Comparison of ENCODE assay signal across 24 cellular contexts in the genomic region with DNA sequence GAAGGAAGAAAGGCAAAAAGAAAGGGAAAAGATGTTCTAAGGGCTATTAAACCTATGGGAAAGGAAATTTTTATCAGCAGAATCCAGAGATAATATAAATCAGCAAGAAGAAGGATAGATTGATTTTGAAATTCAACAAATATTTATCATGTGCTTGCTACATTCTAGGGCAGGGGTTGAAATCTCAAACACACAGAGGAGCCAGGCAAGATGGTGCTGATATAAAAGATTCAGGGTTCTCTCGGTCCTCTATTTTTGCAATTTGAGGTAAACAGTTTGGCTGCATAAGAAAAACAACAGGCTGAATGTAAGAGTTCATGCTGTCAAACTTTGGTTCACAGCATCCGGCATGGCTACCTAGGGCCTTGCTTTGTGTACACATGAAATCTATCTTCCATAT.
DNase-seq lines count a peak whose midpoint lies in the region; ATAC-seq and TF ChIP-seq lines count a peak whose summit lies in the region.
"Had no signal": no experiment of that assay in that cellular context is flagged by ENCODE, and none has a peak within 500 bp of the region (broad histone marks: within the 10 kb centered on the region; RNA-seq: fewer than 3 reads in every experiment).

No MANE protein-coding gene starts in this region.

- H3K27ac Mint-ChIP-seq in chondrocyte (ENCODE audit: unreplicated experiment): no peak overlapping the region
- H3K27ac Mint-ChIP-seq: CD14-positive monocyte; CD4-positive, alpha-beta memory T cell; CD8-positive, alpha-beta memory T cell had no signal

- no peaks in the 10 kb centered on the region for H3K27me3 Mint-ChIP-seq in chondrocyte (ENCODE audit: low read depth)
- H3K27me3 Mint-ChIP-seq: CD4-positive, alpha-beta memory T cell; CD4-positive, CD25-positive, alpha-beta regulatory T cell; CD8-positive, alpha-beta memory T cell had no signal

- ATAC-seq in left lobe of liver: peak; percentile 56
- ATAC-seq: GM12878 had no signal

- peak in 1 of 2 donors; percentile 19 for TF ChIP-seq RAD21 in liver (IDR thresholded peaks at IDR 0.05)

- in situ Hi-C loops in GM13976 (cut with MboI; ENCODE audit: low sequenced_read_pairs, unreplicated experiment): no loop called here

- no peak for DNase-seq in left lobe of liver (ENCODE audit: low spot score)
- no peak for DNase-seq in GM13976 (ENCODE audit: low spot score)
- no peak for DNase-seq in chondrocyte (ENCODE audit: low spot score)
- DNase-seq in MV-4-11 (lab: John Stamatoyannopoulos, UW): no peak
- DNase-seq: 8988T; ACHN; BE2C; C1 segment of cervical spinal cord; CD4-positive, alpha-beta memory T cell; CD4-positive, CD25-positive, alpha-beta regulatory T cell; CD8-positive, alpha-beta memory T cell; COR-L47; DMS 273 treated with DMSO at 0.1 percent for 48 hours; DMS153; DMS53; DMS79; DND-41; EL; GDM1 had no signal

- H3K36me3 Mint-ChIP-seq in chondrocyte (ENCODE audit: low read depth): no peaks in the 10 kb centered on the region
- H3K36me3 Mint-ChIP-seq: CD14-positive monocyte; CD4-positive, alpha-beta memory T cell; CD4-positive, CD25-positive, alpha-beta regulatory T cell; CD8-positive, alpha-beta memory T cell had no signal

- TF ChIP-seq CTCF in liver (IDR thresholded peaks at IDR 0.05; ENCODE audit: low read depth, low read length, missing input control) (no peak), GM13976 (IDR thresholded peaks at IDR 0.05; ENCODE audit: borderline replicate concordance, control extremely low read depth, extremely low read depth, insufficient read depth, missing control alignments) (no peak), chondrocyte (IDR thresholded peaks at IDR 0.05) (no peak)

- H3K4me1 ChIP-seq in liver (ENCODE audit: control insufficient read depth in 4 of 4, insufficient read depth in 4 of 4, low read length in 3 of 4) (peaks cover 2 to 28% (median 22%) of the 10 kb centered on the region in 4 donors), subcutaneous abdominal adipose tissue (ENCODE audit: control insufficient read depth in 5 of 5, insufficient read depth in 5 of 5, low read length in 5 of 5) (peaks cover 0 to 43% (median 26%) of the 10 kb centered on the region in 5 donors)
- H3K4me1 ChIP-seq: BE2C had no signal

- H3K4me3 ChIP-seq in liver (ENCODE audit: low read depth in 1 of 3, low read length in 3 of 3) (no peak overlapping the region), subcutaneous abdominal adipose tissue (ENCODE audit: low read depth in 1 of 5, low read length in 5 of 5) (no peak overlapping the region)
- H3K4me3 ChIP-seq: BLaER1, GM12878 had no signal

- H3K9me3 ChIP-seq in liver (ENCODE audit: control insufficient read depth in 4 of 4, low read length in 3 of 4) (no peaks in the 10 kb centered on the region), subcutaneous abdominal adipose tissue (ENCODE audit: control insufficient read depth in 5 of 5, low read length in 5 of 5) (peaks cover 0 to 5% (median 3%) of the 10 kb centered on the region in 5 donors)
- H3K9me3 ChIP-seq: BE2C had no signal

- H3K27ac ChIP-seq in liver (ENCODE audit: low read depth in 1 of 2, low read length in 2 of 2) (no peak overlapping the region), subcutaneous abdominal adipose tissue (ENCODE audit: low read depth, low read length) (peak overlapping the region; percentile 44)
- H3K27ac ChIP-seq: BLaER1 had no signal

- WGBS in liver: 36% methylated on average over 2 of the region's 2 CpGs

- H3K9ac ChIP-seq in liver (ENCODE audit: low read depth in 1 of 2, low read length in 2 of 2): no peak overlapping the region
- no peak overlapping the region for H3K9ac ChIP-seq in subcutaneous abdominal adipose tissue (ENCODE audit: low read length in 5 of 5)
- H3K9ac ChIP-seq: BLaER1 had no signal

- H3K36me3 ChIP-seq in liver (ENCODE audit: control insufficient read depth in 4 of 4, insufficient read depth in 3 of 4, low read depth in 1 of 4, low read length in 3 of 4) (no peaks in the 10 kb centered on the region), subcutaneous abdominal adipose tissue (ENCODE audit: control insufficient read depth in 5 of 5, insufficient read depth in 5 of 5, low read length in 5 of 5) (no peaks in the 10 kb centered on the region)
- H3K36me3 ChIP-seq: BE2C, BLaER1 had no signal

- H3K4me3 Mint-ChIP-seq in chondrocyte (ENCODE audit: unreplicated experiment): no peak overlapping the region
- H3K4me3 Mint-ChIP-seq: CD4-positive, alpha-beta memory T cell; CD4-positive, CD25-positive, alpha-beta regulatory T cell; CD8-positive, alpha-beta memory T cell had no signal

- H3K4me1 Mint-ChIP-seq in chondrocyte (ENCODE audit: low read depth): peaks cover 9% of the 10 kb centered on the region
- H3K4me1 Mint-ChIP-seq: CD14-positive monocyte; CD4-positive, alpha-beta memory T cell; CD4-positive, CD25-positive, alpha-beta regulatory T cell; CD8-positive, alpha-beta memory T cell had no signal

- H3K9me3 Mint-ChIP-seq in chondrocyte (ENCODE audit: low read depth): peaks cover 3% of the 10 kb centered on the region

- H3K27me3 ChIP-seq in liver (ENCODE audit: control insufficient read depth in 4 of 4, insufficient read depth in 4 of 4, low read length in 3 of 4) (no peaks in the 10 kb centered on the region), subcutaneous abdominal adipose tissue (ENCODE audit: control insufficient read depth in 5 of 5, insufficient read depth in 4 of 5, low read length in 5 of 5) (no peaks in the 10 kb centered on the region)
- H3K27me3 ChIP-seq: BE2C, BLaER1 had no signal

TF ChIP-seq in liver, 16 proteins besides CTCF, POLR2A, EP300 and RAD21:
- TF ChIP-seq HNF4G (IDR thresholded peaks at IDR 0.05) (no peak), FOXA1 (IDR thresholded peaks at IDR 0.05) (no peak), HNF4A (conservative IDR thresholded peaks at IDR 0.05) (peak; percentile 23 to 64), YY1 (IDR thresholded peaks at IDR 0.05) (peak; percentile 90), FOXA2 (IDR thresholded peaks at IDR 0.05) (no peak), NR2F2 (IDR thresholded peaks at IDR 0.05) (no peak), JUND (IDR thresholded peaks at IDR 0.05) (peak in 1 of 2 donors; percentile 18), EGR1 (IDR thresholded peaks at IDR 0.05; ENCODE audit: low read depth in 2 of 2) (no peak), SP1 (IDR thresholded peaks at IDR 0.05) (peak; percentile 23), RXRA (IDR thresholded peaks at IDR 0.05) (peak in 1 of 2 donors; percentile 75), TAF1 (conservative IDR thresholded peaks at IDR 0.05) (no peak), GABPA (IDR thresholded peaks at IDR 0.05 in 1 of 2, conservative IDR thresholded peaks at IDR 0.05 in 1 of 2) (no peak)
- TF ChIP-seq, protein P1, sequence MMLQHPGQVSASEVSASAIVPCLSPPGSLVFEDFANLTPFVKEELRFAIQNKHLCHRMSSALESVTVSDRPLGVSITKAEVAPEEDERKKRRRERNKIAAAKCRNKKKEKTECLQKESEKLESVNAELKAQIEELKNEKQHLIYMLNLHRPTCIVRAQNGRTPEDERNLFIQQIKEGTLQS (IDR thresholded peaks at IDR 0.05): no peak
- TF ChIP-seq, protein P2, sequence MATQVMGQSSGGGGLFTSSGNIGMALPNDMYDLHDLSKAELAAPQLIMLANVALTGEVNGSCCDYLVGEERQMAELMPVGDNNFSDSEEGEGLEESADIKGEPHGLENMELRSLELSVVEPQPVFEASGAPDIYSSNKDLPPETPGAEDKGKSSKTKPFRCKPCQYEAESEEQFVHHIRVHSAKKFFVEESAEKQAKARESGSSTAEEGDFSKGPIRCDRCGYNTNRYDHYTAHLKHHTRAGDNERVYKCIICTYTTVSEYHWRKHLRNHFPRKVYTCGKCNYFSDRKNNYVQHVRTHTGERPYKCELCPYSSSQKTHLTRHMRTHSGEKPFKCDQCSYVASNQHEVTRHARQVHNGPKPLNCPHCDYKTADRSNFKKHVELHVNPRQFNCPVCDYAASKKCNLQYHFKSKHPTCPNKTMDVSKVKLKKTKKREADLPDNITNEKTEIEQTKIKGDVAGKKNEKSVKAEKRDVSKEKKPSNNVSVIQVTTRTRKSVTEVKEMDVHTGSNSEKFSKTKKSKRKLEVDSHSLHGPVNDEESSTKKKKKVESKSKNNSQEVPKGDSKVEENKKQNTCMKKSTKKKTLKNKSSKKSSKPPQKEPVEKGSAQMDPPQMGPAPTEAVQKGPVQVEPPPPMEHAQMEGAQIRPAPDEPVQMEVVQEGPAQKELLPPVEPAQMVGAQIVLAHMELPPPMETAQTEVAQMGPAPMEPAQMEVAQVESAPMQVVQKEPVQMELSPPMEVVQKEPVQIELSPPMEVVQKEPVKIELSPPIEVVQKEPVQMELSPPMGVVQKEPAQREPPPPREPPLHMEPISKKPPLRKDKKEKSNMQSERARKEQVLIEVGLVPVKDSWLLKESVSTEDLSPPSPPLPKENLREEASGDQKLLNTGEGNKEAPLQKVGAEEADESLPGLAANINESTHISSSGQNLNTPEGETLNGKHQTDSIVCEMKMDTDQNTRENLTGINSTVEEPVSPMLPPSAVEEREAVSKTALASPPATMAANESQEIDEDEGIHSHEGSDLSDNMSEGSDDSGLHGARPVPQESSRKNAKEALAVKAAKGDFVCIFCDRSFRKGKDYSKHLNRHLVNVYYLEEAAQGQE (IDR thresholded peaks at IDR 0.05): no peak
- TF ChIP-seq, protein P3, sequence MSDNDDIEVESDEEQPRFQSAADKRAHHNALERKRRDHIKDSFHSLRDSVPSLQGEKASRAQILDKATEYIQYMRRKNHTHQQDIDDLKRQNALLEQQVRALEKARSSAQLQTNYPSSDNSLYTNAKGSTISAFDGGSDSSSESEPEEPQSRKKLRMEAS (IDR thresholded peaks at IDR 0.05): peak; percentile 28
- TF ChIP-seq, protein P4, sequence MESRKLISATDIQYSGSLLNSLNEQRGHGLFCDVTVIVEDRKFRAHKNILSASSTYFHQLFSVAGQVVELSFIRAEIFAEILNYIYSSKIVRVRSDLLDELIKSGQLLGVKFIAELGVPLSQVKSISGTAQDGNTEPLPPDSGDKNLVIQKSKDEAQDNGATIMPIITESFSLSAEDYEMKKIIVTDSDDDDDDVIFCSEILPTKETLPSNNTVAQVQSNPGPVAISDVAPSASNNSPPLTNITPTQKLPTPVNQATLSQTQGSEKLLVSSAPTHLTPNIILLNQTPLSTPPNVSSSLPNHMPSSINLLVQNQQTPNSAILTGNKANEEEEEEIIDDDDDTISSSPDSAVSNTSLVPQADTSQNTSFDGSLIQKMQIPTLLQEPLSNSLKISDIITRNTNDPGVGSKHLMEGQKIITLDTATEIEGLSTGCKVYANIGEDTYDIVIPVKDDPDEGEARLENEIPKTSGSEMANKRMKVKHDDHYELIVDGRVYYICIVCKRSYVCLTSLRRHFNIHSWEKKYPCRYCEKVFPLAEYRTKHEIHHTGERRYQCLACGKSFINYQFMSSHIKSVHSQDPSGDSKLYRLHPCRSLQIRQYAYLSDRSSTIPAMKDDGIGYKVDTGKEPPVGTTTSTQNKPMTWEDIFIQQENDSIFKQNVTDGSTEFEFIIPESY (IDR thresholded peaks at IDR 0.05): peak; percentile 21
